In genomic region chr5:151254533-151254932, GRCh38 we compare ENCODE assay signal across 1 cellular context.
TF ChIP-seq lines count a peak whose summit lies in the region.

No MANE protein-coding gene starts in this region.

TF ChIP-seq in HepG2, 621 proteins besides CTCF, POLR2A, EP300 and RAD21:
- TF ChIP-seq, protein P1, sequence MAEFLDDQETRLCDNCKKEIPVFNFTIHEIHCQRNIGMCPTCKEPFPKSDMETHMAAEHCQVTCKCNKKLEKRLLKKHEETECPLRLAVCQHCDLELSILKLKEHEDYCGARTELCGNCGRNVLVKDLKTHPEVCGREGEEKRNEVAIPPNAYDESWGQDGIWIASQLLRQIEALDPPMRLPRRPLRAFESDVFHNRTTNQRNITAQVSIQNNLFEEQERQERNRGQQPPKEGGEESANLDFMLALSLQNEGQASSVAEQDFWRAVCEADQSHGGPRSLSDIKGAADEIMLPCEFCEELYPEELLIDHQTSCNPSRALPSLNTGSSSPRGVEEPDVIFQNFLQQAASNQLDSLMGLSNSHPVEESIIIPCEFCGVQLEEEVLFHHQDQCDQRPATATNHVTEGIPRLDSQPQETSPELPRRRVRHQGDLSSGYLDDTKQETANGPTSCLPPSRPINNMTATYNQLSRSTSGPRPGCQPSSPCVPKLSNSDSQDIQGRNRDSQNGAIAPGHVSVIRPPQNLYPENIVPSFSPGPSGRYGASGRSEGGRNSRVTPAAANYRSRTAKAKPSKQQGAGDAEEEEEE (CRISPR knock-in tag; IDR thresholded peaks at IDR 0.05; ENCODE audit: borderline replicate concordance): no peak
- TF ChIP-seq CEBPG (CRISPR knock-in tag; IDR thresholded peaks at IDR 0.05) (0 out of 2 replicates have a peak, but pooled peaks have one; percentile 11), KAT2B (IDR thresholded peaks at IDR 0.05; ENCODE audit: borderline replicate concordance, low read depth, low read length) (no peak), ATF7-NPFF (CRISPR knock-in tag; IDR thresholded peaks at IDR 0.05; ENCODE audit: low read depth) (no peak)
